Comparison of ENCODE assay signal across 8 cellular contexts in genomic region chr2:213284105-213285090, GRCh38. TPM values are rescaled to one million over a fixed set of nuclear protein-coding genes. Genes with fewer than 3 reads are reported as not detected.
DNase-seq lines count a peak whose midpoint lies in the region; ATAC-seq and TF ChIP-seq lines count a peak whose summit lies in the region.

SPAG16 (plus strand) TSS chr2:213284464.

- peaks cover 3% of the 10 kb centered on the region for H3K9me3 Mint-ChIP-seq in progenitor cell of endocrine pancreas (ENCODE audit: low read depth)

- H3K36me3 ChIP-seq in HEK293 (ENCODE audit: control insufficient read depth in 2 of 2, insufficient read depth in 1 of 2, low read length in 2 of 2) (peaks cover 0 to 20% of the 10 kb centered on the region in 2 experiments; a peak in 1 of 3 replicates), upper lobe of right lung (no peaks in the 10 kb centered on the region)

- intact Hi-C loops in left ventricle myocardium superior (cut with micrococcal nuclease) (no loop called here), upper lobe of right lung (cut with DNase I) (no loop called here)

- CTCF ChIA-PET in HEK293 (lab: Yijun Ruan, JAX), result interaction anchor here (0.7 to 1.1 kb wide), 3 partner anchors 9 to 83 kb away, joined by 3 to 4 read pairs (median 3); no protein-coding TSS in a partner anchor

- TF ChIP-seq CTCF in HEK293 (tag by site-specific recombination; IDR thresholded peaks at IDR 0.05) (peak; percentile 82), progenitor cell of endocrine pancreas (IDR thresholded peaks at IDR 0.05; ENCODE audit: unreplicated experiment) (no peak), upper lobe of right lung (IDR thresholded peaks at IDR 0.05) (no peak)

- H3K36me3 Mint-ChIP-seq in progenitor cell of endocrine pancreas (ENCODE audit: insufficient read depth), result peaks cover 5% of the 10 kb centered on the region

- ATAC-seq in left ventricle myocardium superior, result peak; percentile 100
- ATAC-seq in upper lobe of right lung, result peak; percentile 99

- H3K27ac Mint-ChIP-seq in progenitor cell of endocrine pancreas, result peak within 1 kb of the TSS; percentile 89

- H3K9me3 ChIP-seq in HEK293 (ENCODE audit: control insufficient read depth, insufficient read depth, low read depth, low read length) (no peaks in the 10 kb centered on the region), upper lobe of right lung (no peaks in the 10 kb centered on the region)

- POLR2A ChIA-PET in HEK293 (lab: Yijun Ruan, JAX), result interaction anchor here (0.7 to 0.9 kb wide), 3 partner anchors 10 to 447 kb away, joined by 3 to 4 read pairs (median 3); no protein-coding TSS in a partner anchor

- H3K4me1 ChIP-seq in HEK293 (ENCODE audit: control insufficient read depth, insufficient read depth, low read length) (no peaks in the 10 kb centered on the region), upper lobe of right lung (peaks cover 9% of the 10 kb centered on the region)

- DNase-seq in GM04503 (ENCODE audit: low read depth) (peak; percentile 88), NCI-H1092 treated with DMSO at 0.1 percent for 48 hours (lab: John Stamatoyannopoulos, UW) (peak; percentile 94), T-helper 1 cell (peak; percentile 89 to 98 (median 93)), anterior cingulate cortex (lab: John Stamatoyannopoulos, UW) (peak; percentile 68 to 99 (median 95)), left ventricle myocardium superior (peak; percentile 96), progenitor cell of endocrine pancreas (ENCODE audit: low spot score, unreplicated experiment) (peak; percentile 95), upper lobe of right lung (peak; percentile 98)

- H3K4me1 Mint-ChIP-seq in progenitor cell of endocrine pancreas (ENCODE audit: low read depth), result peaks cover 18% of the 10 kb centered on the region

- H3K4me3 ChIP-seq in HEK293 (ENCODE audit: low read depth, low read length), result peak within 1 kb of the TSS; percentile 68
- H3K4me3 ChIP-seq in upper lobe of right lung, result peak within 1 kb of the TSS; percentile 79

- H3K27ac ChIP-seq in HEK293 (ENCODE audit: extremely low read depth, low read depth, low read length), result peak within 1 kb of the TSS; percentile 35; the same call in 1 of the 2 replicates
- peak within 1 kb of the TSS; percentile 72 for H3K27ac ChIP-seq in upper lobe of right lung

- H3K27me3 Mint-ChIP-seq in progenitor cell of endocrine pancreas, result no peaks in the 10 kb centered on the region

- H3K4me3 Mint-ChIP-seq in progenitor cell of endocrine pancreas (ENCODE audit: low read depth), result peak within 1 kb of the TSS; percentile 76

- no peaks in the 10 kb centered on the region for H3K27me3 ChIP-seq in upper lobe of right lung

TF ChIP-seq in HEK293, 187 proteins besides CTCF, POLR2A, EP300 and RAD21 (continues in another document):
- TF ChIP-seq ZNF624 (tag by site-specific recombination; IDR thresholded peaks at IDR 0.05) (no peak), GLIS2 (tag by site-specific recombination; IDR thresholded peaks at IDR 0.05) (peak; percentile 92), ZBTB49 (tag by site-specific recombination; IDR thresholded peaks at IDR 0.05; ENCODE audit: low read depth) (no peak), ZNF488 (tag by site-specific recombination; IDR thresholded peaks at IDR 0.05) (no peak), KLF16 (tag by site-specific recombination; IDR thresholded peaks at IDR 0.05) (peak; percentile 95), ZNF138 (tag by site-specific recombination; IDR thresholded peaks at IDR 0.05; ENCODE audit: borderline replicate concordance) (no peak), ZNF791 (tag by site-specific recombination; IDR thresholded peaks at IDR 0.05) (no peak), ZSCAN16 (tag by site-specific recombination; IDR thresholded peaks at IDR 0.05) (no peak), ZNF571 (tag by site-specific recombination; IDR thresholded peaks at IDR 0.05) (no peak), ZBTB7A (tag by site-specific recombination; IDR thresholded peaks at IDR 0.05; ENCODE audit: low read depth) (no peak), ZNF174 (tag by site-specific recombination; IDR thresholded peaks at IDR 0.05) (no peak), ZNF660 (tag by site-specific recombination; IDR thresholded peaks at IDR 0.05) (no peak), SCRT1 (tag by site-specific recombination; IDR thresholded peaks at IDR 0.05; ENCODE audit: borderline replicate concordance) (no peak), ZNF629 (tag by site-specific recombination; IDR thresholded peaks at IDR 0.05) (no peak; the same call in 1 of the 2 replicates), ZNF214 (tag by site-specific recombination; IDR thresholded peaks at IDR 0.05; ENCODE audit: borderline replicate concordance) (no peak), ZNF354C (tag by site-specific recombination; IDR thresholded peaks at IDR 0.05; ENCODE audit: borderline replicate concordance, low read depth) (no peak), ZNF830 (tag by site-specific recombination; IDR thresholded peaks at IDR 0.05; ENCODE audit: low read depth) (no peak), ZNF302 (tag by site-specific recombination; IDR thresholded peaks at IDR 0.05; ENCODE audit: low read depth) (no peak), ZNF391 (tag by site-specific recombination; IDR thresholded peaks at IDR 0.05; ENCODE audit: borderline replicate concordance, low read depth) (no peak), ZNF114 (tag by site-specific recombination; IDR thresholded peaks at IDR 0.05) (no peak), ZNF341 (tag by site-specific recombination; IDR thresholded peaks at IDR 0.05; ENCODE audit: low read depth) (peak; percentile 95), ZNF239 (tag by site-specific recombination; IDR thresholded peaks at IDR 0.05) (no peak), HOXA7 (CRISPR knock-in tag; IDR thresholded peaks at IDR 0.05; ENCODE audit: borderline replicate concordance) (no peak), ZSCAN23 (tag by site-specific recombination; IDR thresholded peaks at IDR 0.05) (no peak), ZNF501 (tag by site-specific recombination; IDR thresholded peaks at IDR 0.05) (peak; percentile 74), ZNF558 (tag by site-specific recombination; IDR thresholded peaks at IDR 0.05) (no peak)
- TF ChIP-seq, protein P1, sequence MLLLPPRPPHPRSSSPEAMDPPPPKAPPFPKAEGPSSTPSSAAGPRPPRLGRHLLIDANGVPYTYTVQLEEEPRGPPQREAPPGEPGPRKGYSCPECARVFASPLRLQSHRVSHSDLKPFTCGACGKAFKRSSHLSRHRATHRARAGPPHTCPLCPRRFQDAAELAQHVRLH (tag by site-specific recombination; IDR thresholded peaks at IDR 0.05), result peak; percentile 82
- TF ChIP-seq, protein P2, sequence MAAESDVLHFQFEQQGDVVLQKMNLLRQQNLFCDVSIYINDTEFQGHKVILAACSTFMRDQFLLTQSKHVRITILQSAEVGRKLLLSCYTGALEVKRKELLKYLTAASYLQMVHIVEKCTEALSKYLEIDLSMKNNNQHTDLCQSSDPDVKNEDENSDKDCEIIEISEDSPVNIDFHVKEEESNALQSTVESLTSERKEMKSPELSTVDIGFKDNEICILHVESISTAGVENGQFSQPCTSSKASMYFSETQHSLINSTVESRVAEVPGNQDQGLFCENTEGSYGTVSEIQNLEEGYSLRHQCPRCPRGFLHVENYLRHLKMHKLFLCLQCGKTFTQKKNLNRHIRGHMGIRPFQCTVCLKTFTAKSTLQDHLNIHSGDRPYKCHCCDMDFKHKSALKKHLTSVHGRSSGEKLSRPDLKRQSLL (tag by site-specific recombination; IDR thresholded peaks at IDR 0.05), result no peak

RNA-seq across cellular contexts. Expression of gene SPAG16, which starts in this region (rescaled TPM):
- total RNA-seq in left ventricle myocardium superior (18.7 TPM), progenitor cell of endocrine pancreas (52.8 and 54.4 TPM in 2 replicates), upper lobe of right lung (11.6 TPM)

Comparison
In these comparisons a context has a peak if more than half of its experiments do, and no peak if none do; other contexts are left out.
1. Peak in every context shown above with its lines: DNase-seq, ATAC-seq, H3K4me3 ChIP-seq and H3K27ac ChIP-seq.